Comparison of ENCODE assay signal across 1 cellular context in the genomic region with DNA sequence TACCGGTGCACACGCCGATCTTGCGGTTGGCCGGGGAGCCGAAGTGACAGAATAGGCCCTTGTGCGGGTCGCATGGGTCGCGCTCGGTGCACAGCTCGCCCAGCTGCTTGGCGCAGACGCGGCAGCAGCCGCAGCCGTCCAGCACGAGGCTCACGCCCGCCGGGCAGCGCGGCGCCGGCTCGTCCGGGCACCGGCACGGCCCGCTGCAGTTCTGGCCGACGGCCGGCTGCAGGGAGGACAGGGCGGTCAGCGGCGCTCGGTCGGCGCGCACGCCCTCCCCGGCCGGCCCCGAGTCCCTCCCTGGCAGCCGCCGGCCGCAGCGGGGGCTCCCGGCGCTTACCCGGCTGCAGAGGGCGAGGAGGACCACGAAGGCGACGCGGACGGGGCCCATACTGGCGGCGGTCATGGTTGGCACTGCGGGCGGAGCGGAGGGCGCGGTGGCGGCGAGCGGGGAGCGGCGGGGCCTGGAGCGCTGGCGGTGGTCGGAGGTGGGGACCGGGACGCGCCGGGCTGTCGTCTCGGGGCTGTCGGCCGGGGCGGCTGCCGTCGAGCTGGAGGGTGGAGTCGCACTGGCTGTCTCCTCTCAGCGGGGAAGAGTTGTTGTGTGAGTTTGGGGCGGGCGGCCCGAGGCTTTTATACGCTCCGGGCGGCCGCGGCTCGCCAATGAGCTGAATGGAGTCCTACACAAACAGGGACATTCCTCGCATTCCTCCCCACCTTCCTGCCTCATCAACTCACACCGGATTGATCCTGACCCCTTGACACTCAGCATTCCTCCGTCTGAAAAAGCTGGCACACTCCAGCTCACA.
A peak's percentile ranks its signal among the peaks of the same experiment; 100 is the strongest.
TF ChIP-seq lines count a peak whose summit lies in the region.

A gene with protein sequence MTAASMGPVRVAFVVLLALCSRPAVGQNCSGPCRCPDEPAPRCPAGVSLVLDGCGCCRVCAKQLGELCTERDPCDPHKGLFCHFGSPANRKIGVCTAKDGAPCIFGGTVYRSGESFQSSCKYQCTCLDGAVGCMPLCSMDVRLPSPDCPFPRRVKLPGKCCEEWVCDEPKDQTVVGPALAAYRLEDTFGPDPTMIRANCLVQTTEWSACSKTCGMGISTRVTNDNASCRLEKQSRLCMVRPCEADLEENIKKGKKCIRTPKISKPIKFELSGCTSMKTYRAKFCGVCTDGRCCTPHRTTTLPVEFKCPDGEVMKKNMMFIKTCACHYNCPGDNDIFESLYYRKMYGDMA (minus strand): TSS at position 606 of the 809 bp plus-strand sequence. CDS start 200 bp downstream, at position 406.

TF ChIP-seq in HepG2, 621 proteins besides CTCF, POLR2A, EP300 and RAD21 (continued from another document and continues in another):
- TF ChIP-seq PHF5A (CRISPR knock-in tag; IDR thresholded peaks at IDR 0.05; ENCODE audit: low read depth, unreplicated experiment), result peak; percentile 81
- peak; percentile 96; the same call in 1 of the 2 replicates for TF ChIP-seq ZNF773 (CRISPR knock-in tag; IDR thresholded peaks at IDR 0.05; ENCODE audit: borderline replicate concordance)
- no peak for TF ChIP-seq ARNT (IDR thresholded peaks at IDR 0.05)
- no peak for TF ChIP-seq ZMYM2 (CRISPR knock-in tag; IDR thresholded peaks at IDR 0.05)
- no peak; the same call in 1 of the 2 replicates for TF ChIP-seq ZBTB42 (CRISPR knock-in tag; IDR thresholded peaks at IDR 0.05)
- no peak; the same call in 1 of the 2 replicates for TF ChIP-seq PAX8 (CRISPR knock-in tag; IDR thresholded peaks at IDR 0.05; ENCODE audit: borderline replicate concordance)
- TF ChIP-seq, protein P1, sequence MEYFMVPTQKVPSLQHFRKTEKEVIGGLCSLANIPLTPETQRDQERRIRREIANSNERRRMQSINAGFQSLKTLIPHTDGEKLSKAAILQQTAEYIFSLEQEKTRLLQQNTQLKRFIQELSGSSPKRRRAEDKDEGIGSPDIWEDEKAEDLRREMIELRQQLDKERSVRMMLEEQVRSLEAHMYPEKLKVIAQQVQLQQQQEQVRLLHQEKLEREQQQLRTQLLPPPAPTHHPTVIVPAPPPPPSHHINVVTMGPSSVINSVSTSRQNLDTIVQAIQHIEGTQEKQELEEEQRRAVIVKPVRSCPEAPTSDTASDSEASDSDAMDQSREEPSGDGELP (IDR thresholded peaks at IDR 0.05; ENCODE audit: borderline replicate concordance, low read depth), result peak; percentile 82
- TF ChIP-seq, protein P2, sequence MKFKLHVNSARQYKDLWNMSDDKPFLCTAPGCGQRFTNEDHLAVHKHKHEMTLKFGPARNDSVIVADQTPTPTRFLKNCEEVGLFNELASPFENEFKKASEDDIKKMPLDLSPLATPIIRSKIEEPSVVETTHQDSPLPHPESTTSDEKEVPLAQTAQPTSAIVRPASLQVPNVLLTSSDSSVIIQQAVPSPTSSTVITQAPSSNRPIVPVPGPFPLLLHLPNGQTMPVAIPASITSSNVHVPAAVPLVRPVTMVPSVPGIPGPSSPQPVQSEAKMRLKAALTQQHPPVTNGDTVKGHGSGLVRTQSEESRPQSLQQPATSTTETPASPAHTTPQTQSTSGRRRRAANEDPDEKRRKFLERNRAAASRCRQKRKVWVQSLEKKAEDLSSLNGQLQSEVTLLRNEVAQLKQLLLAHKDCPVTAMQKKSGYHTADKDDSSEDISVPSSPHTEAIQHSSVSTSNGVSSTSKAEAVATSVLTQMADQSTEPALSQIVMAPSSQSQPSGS (CRISPR knock-in tag; IDR thresholded peaks at IDR 0.05), result peak; percentile 89
- TF ChIP-seq ZNF674 (CRISPR knock-in tag; IDR thresholded peaks at IDR 0.05; ENCODE audit: low read depth), result no peak; the same call in 1 of the 2 replicates
- peak; percentile 52 for TF ChIP-seq MAFF (IDR thresholded peaks at IDR 0.05; ENCODE audit: low read depth, low read length)
- TF ChIP-seq SMAD9 (CRISPR knock-in tag; IDR thresholded peaks at IDR 0.05), result no peak
- TF ChIP-seq, protein P3, sequence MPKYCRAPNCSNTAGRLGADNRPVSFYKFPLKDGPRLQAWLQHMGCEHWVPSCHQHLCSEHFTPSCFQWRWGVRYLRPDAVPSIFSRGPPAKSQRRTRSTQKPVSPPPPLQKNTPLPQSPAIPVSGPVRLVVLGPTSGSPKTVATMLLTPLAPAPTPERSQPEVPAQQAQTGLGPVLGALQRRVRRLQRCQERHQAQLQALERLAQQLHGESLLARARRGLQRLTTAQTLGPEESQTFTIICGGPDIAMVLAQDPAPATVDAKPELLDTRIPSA (CRISPR knock-in tag; IDR thresholded peaks at IDR 0.05; ENCODE audit: borderline replicate concordance), result no peak; the same call in 1 of the 2 replicates
- peak; percentile 73; the same call in 1 of the 2 replicates for TF ChIP-seq BRD4 (CRISPR knock-in tag; IDR thresholded peaks at IDR 0.05)
- TF ChIP-seq, protein P4, sequence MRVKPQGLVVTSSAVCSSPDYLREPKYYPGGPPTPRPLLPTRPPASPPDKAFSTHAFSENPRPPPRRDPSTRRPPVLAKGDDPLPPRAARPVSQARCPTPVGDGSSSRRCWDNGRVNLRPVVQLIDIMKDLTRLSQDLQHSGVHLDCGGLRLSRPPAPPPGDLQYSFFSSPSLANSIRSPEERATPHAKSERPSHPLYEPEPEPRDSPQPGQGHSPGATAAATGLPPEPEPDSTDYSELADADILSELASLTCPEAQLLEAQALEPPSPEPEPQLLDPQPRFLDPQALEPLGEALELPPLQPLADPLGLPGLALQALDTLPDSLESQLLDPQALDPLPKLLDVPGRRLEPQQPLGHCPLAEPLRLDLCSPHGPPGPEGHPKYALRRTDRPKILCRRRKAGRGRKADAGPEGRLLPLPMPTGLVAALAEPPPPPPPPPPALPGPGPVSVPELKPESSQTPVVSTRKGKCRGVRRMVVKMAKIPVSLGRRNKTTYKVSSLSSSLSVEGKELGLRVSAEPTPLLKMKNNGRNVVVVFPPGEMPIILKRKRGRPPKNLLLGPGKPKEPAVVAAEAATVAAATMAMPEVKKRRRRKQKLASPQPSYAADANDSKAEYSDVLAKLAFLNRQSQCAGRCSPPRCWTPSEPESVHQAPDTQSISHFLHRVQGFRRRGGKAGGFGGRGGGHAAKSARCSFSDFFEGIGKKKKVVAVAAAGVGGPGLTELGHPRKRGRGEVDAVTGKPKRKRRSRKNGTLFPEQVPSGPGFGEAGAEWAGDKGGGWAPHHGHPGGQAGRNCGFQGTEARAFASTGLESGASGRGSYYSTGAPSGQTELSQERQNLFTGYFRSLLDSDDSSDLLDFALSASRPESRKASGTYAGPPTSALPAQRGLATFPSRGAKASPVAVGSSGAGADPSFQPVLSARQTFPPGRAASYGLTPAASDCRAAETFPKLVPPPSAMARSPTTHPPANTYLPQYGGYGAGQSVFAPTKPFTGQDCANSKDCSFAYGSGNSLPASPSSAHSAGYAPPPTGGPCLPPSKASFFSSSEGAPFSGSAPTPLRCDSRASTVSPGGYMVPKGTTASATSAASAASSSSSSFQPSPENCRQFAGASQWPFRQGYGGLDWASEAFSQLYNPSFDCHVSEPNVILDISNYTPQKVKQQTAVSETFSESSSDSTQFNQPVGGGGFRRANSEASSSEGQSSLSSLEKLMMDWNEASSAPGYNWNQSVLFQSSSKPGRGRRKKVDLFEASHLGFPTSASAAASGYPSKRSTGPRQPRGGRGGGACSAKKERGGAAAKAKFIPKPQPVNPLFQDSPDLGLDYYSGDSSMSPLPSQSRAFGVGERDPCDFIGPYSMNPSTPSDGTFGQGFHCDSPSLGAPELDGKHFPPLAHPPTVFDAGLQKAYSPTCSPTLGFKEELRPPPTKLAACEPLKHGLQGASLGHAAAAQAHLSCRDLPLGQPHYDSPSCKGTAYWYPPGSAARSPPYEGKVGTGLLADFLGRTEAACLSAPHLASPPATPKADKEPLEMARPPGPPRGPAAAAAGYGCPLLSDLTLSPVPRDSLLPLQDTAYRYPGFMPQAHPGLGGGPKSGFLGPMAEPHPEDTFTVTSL (CRISPR knock-in tag; IDR thresholded peaks at IDR 0.05; ENCODE audit: borderline replicate concordance), result peak; percentile 96
- TF ChIP-seq, protein P5, sequence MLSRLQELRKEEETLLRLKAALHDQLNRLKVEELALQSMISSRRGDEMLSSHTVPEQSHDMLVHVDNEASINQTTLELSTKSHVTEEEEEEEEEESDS (CRISPR knock-in tag; IDR thresholded peaks at IDR 0.05; ENCODE audit: borderline replicate concordance), result peak; percentile 6; the same call in 1 of the 2 replicates
- TF ChIP-seq HNRNPH1 (optimal IDR thresholded peaks at IDR 0.05; ENCODE audit: low read depth, low read length), result no peak
- no peak; the same call in 1 of the 2 replicates for TF ChIP-seq TOE1 (CRISPR knock-in tag; IDR thresholded peaks at IDR 0.05)
- no peak; the same call in 1 of the 2 replicates for TF ChIP-seq SPEN (CRISPR knock-in tag; IDR thresholded peaks at IDR 0.05; ENCODE audit: low read depth)
- TF ChIP-seq SSRP1 (CRISPR knock-in tag; IDR thresholded peaks at IDR 0.05), result no peak; the same call in 1 of the 2 replicates
- no peak for TF ChIP-seq ZFAT (CRISPR knock-in tag; conservative IDR thresholded peaks at IDR 0.05)
- peak; percentile 87 for TF ChIP-seq CREM (IDR thresholded peaks at IDR 0.05)
- TF ChIP-seq CREM (CRISPR knock-in tag; IDR thresholded peaks at IDR 0.05), result no peak
- TF ChIP-seq, protein P6, sequence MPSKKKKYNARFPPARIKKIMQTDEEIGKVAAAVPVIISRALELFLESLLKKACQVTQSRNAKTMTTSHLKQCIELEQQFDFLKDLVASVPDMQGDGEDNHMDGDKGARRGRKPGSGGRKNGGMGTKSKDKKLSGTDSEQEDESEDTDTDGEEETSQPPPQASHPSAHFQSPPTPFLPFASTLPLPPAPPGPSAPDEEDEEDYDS (CRISPR knock-in tag; IDR thresholded peaks at IDR 0.05), result peak; percentile 94
- TF ChIP-seq, protein P7, sequence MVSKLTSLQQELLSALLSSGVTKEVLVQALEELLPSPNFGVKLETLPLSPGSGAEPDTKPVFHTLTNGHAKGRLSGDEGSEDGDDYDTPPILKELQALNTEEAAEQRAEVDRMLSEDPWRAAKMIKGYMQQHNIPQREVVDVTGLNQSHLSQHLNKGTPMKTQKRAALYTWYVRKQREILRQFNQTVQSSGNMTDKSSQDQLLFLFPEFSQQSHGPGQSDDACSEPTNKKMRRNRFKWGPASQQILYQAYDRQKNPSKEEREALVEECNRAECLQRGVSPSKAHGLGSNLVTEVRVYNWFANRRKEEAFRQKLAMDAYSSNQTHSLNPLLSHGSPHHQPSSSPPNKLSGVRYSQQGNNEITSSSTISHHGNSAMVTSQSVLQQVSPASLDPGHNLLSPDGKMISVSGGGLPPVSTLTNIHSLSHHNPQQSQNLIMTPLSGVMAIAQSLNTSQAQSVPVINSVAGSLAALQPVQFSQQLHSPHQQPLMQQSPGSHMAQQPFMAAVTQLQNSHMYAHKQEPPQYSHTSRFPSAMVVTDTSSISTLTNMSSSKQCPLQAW (CRISPR knock-in tag; IDR thresholded peaks at IDR 0.05), result peak; percentile 87; the same call in 1 of the 2 replicates
- TF ChIP-seq ZMYM3 (CRISPR knock-in tag; IDR thresholded peaks at IDR 0.05), result peak; percentile 75; the same call in 1 of the 2 replicates
- peak; percentile 83 for TF ChIP-seq ZFP1 (CRISPR knock-in tag; IDR thresholded peaks at IDR 0.05)
- peak; percentile 76 for TF ChIP-seq BORCS8-MEF2B (CRISPR knock-in tag; IDR thresholded peaks at IDR 0.05)
- TF ChIP-seq ZNF121 (CRISPR knock-in tag; IDR thresholded peaks at IDR 0.05), result peak; percentile 74; the same call in 1 of the 2 replicates
- TF ChIP-seq, protein P8, sequence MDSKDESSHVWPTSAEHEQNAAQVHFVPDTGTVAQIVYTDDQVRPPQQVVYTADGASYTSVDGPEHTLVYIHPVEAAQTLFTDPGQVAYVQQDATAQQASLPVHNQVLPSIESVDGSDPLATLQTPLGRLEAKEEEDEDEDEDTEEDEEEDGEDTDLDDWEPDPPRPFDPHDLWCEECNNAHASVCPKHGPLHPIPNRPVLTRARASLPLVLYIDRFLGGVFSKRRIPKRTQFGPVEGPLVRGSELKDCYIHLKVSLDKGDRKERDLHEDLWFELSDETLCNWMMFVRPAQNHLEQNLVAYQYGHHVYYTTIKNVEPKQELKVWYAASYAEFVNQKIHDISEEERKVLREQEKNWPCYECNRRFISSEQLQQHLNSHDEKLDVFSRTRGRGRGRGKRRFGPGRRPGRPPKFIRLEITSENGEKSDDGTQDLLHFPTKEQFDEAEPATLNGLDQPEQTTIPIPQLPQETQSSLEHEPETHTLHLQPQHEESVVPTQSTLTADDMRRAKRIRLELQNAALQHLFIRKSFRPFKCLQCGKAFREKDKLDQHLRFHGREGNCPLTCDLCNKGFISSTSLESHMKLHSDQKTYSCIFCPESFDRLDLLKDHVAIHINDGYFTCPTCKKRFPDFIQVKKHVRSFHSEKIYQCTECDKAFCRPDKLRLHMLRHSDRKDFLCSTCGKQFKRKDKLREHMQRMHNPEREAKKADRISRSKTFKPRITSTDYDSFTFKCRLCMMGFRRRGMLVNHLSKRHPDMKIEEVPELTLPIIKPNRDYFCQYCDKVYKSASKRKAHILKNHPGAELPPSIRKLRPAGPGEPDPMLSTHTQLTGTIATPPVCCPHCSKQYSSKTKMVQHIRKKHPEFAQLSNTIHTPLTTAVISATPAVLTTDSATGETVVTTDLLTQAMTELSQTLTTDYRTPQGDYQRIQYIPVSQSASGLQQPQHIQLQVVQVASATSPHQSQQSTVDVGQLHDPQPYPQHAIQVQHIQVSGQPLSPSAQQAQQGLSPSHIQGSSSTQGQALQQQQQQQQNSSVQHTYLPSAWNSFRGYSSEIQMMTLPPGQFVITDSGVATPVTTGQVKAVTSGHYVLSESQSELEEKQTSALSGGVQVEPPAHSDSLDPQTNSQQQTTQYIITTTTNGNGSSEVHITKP (CRISPR knock-in tag; IDR thresholded peaks at IDR 0.05; ENCODE audit: low read depth), result no peak
- TF ChIP-seq EED (CRISPR knock-in tag; IDR thresholded peaks at IDR 0.05), result no peak
- TF ChIP-seq ZNF225 (CRISPR knock-in tag; IDR thresholded peaks at IDR 0.05), result no peak; the same call in 1 of the 2 replicates
- TF ChIP-seq MIER3 (CRISPR knock-in tag; IDR thresholded peaks at IDR 0.05; ENCODE audit: borderline replicate concordance), result peak; percentile 97
- TF ChIP-seq ZC3H13 (CRISPR knock-in tag; IDR thresholded peaks at IDR 0.05), result peak; percentile 98
- peak; percentile 82 for TF ChIP-seq FOXC1 (CRISPR knock-in tag; IDR thresholded peaks at IDR 0.05; ENCODE audit: borderline replicate concordance)
- peak; percentile 77 for TF ChIP-seq ZNF34 (CRISPR knock-in tag; IDR thresholded peaks at IDR 0.05; ENCODE audit: borderline replicate concordance)
- TF ChIP-seq, protein P9, sequence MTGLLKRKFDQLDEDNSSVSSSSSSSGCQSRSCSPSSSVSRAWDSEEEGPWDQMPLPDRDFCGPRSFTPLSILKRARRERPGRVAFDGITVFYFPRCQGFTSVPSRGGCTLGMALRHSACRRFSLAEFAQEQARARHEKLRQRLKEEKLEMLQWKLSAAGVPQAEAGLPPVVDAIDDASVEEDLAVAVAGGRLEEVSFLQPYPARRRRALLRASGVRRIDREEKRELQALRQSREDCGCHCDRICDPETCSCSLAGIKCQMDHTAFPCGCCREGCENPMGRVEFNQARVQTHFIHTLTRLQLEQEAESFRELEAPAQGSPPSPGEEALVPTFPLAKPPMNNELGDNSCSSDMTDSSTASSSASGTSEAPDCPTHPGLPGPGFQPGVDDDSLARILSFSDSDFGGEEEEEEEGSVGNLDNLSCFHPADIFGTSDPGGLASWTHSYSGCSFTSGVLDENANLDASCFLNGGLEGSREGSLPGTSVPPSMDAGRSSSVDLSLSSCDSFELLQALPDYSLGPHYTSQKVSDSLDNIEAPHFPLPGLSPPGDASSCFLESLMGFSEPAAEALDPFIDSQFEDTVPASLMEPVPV (CRISPR knock-in tag; IDR thresholded peaks at IDR 0.05), result no peak
- 0 out of 2 replicates have a peak, but pooled peaks have one; percentile 12 for TF ChIP-seq HOXA7 (CRISPR knock-in tag; IDR thresholded peaks at IDR 0.05)
- TF ChIP-seq ZNF879 (CRISPR knock-in tag; IDR thresholded peaks at IDR 0.05), result no peak
- TF ChIP-seq SIX4 (CRISPR knock-in tag; IDR thresholded peaks at IDR 0.05), result peak; percentile 88
- TF ChIP-seq GZF1 (CRISPR knock-in tag; IDR thresholded peaks at IDR 0.05), result no peak
- peak; percentile 94 for TF ChIP-seq BCL6 (CRISPR knock-in tag; IDR thresholded peaks at IDR 0.05)
